ENCODE assay signal across 8 cellular contexts in the genomic region with DNA sequence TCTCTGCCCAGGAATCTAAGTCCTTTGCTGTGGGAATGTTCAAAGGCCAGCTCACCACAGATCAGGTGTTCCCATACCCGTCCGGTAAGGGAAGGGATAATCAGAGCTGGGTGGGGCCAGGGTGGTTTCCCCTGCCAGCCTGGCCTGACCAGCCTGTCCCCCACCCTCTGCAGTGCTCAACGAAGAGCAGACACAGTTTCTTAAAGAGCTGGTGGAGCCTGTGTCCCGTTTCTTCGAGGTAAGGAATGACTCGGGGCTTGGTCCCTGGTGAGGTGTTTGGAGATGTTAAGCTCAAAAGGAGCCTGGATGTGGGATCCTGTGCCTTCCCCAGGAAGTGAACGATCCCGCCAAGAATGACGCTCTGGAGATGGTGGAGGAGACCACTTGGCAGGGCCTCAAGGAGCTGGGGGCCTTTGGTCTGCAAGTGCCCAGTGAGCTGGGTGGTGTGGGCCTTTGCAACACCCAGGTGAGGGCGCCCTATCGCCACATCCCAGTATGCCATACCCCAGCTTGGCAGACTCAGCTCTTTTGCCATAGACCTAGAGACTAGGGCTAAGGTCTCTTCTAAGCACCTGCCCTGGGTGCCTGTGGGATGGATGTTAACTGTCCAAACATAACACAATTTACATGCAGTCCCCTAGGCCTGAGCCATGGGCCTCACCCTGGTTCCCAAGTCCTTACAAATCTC. TPM values are rescaled to one million over a fixed set of nuclear protein-coding genes. Genes with fewer than 3 reads are reported as not detected.
DNase-seq lines count a peak whose midpoint lies in the region; ATAC-seq, FAIRE-seq and TF ChIP-seq lines count a peak whose summit lies in the region.

No MANE protein-coding gene starts in this region.

- peak overlapping the region; percentile 79 for H3K27ac ChIP-seq in CD4-positive, alpha-beta T cell (ENCODE audit: low read depth, low read length)
- H3K27ac ChIP-seq in angular gyrus (ENCODE audit: low read depth, low read length) (peak overlapping the region; percentile 93), iPS DF 6.9 (ENCODE audit: low read length) (no peak overlapping the region), small intestine (ENCODE audit: low read depth in 1 of 2, low read length in 1 of 2) (peak overlapping the region; percentile 99 to 100)

- no CpG with 5 or more reads among the region's 11 CpGs for WGBS in iPS DF 6.9 (ENCODE audit: insufficient coverage, insufficient read length)
- WGBS in small intestine, 3 donors: 4 to 30% (median 22%) methylated on average over 11 of the region's 11 CpGs

- H3K27me3 ChIP-seq in CD4-positive, alpha-beta T cell (ENCODE audit: control insufficient read depth, insufficient read depth, low read length): no peaks in the 10 kb centered on the region
- H3K27me3 ChIP-seq in iPS DF 6.9 (ENCODE audit: control insufficient read depth, insufficient read depth, low read length) (no peaks in the 10 kb centered on the region), small intestine (ENCODE audit: control insufficient read depth in 2 of 2, insufficient read depth in 2 of 2, low read length in 2 of 2) (no peaks in the 10 kb centered on the region)

- H3K4me3 Mint-ChIP-seq in CD4-positive, alpha-beta T cell: peak overlapping the region; percentile 95
- peak overlapping the region; percentile 92 for H3K4me3 Mint-ChIP-seq in HFFc6

- H3K4me1 Mint-ChIP-seq in CD4-positive, alpha-beta T cell (ENCODE audit: low read depth): peaks cover 47% of the 10 kb centered on the region
- peaks cover 66% of the 10 kb centered on the region for H3K4me1 Mint-ChIP-seq in HFFc6 (ENCODE audit: low read depth)

- H3K4me3 ChIP-seq in iPS DF 6.9 (ENCODE audit: low read length) (peak overlapping the region; percentile 71; the same call in 1 of the 2 replicates), small intestine (ENCODE audit: low read depth in 1 of 2, low read length in 2 of 2) (peak overlapping the region in 1 of 2 donors; percentile 91)

- H3K36me3 Mint-ChIP-seq in CD4-positive, alpha-beta T cell (ENCODE audit: low read depth): peaks cover 25% of the 10 kb centered on the region
- H3K36me3 Mint-ChIP-seq in HFFc6 (ENCODE audit: low read depth): peaks cover 25% of the 10 kb centered on the region

- ATAC-seq in CD4-positive, alpha-beta T cell (ENCODE audit: poor library complexity): peak; percentile 62
- no peak for ATAC-seq in HG03139 (IDR thresholded peaks at IDR 0.05; ENCODE audit: unreplicated experiment)

- H3K27me3 Mint-ChIP-seq in CD4-positive, alpha-beta T cell: no peaks in the 10 kb centered on the region
- H3K27me3 Mint-ChIP-seq in HFFc6 (ENCODE audit: insufficient read depth): peaks cover 26% of the 10 kb centered on the region

- H3K9me3 Mint-ChIP-seq in CD4-positive, alpha-beta T cell: no peaks in the 10 kb centered on the region
- H3K9me3 Mint-ChIP-seq in HFFc6: no peaks in the 10 kb centered on the region

- FAIRE-seq in small intestine (lab: Jason Lieb, UNC): no peak

- H3K27ac Mint-ChIP-seq in CD4-positive, alpha-beta T cell: peak overlapping the region; percentile 72
- peak overlapping the region; percentile 92 for H3K27ac Mint-ChIP-seq in HFFc6

- DNase-seq in CD4-positive, alpha-beta T cell: peak in 9 of 10 experiments; percentile 44 to 65 (median 56)
- DNase-seq in HFFc6 (peak; percentile 56), SK-MEL-5 (ENCODE audit: low read depth, low spot score) (peak; percentile 87), iPS DF 6.9 (ENCODE audit: low read depth, low spot score) (no peak), small intestine (peak; percentile 81), COLO829 (ENCODE audit: low spot score) (no peak)

- peaks cover 3% of the 10 kb centered on the region for H3K4me1 ChIP-seq in iPS DF 6.9 (ENCODE audit: control insufficient read depth, insufficient read depth, low read length)
- H3K4me1 ChIP-seq in small intestine (ENCODE audit: control insufficient read depth in 2 of 2, insufficient read depth in 1 of 2, low read depth in 1 of 2, low read length in 1 of 2): peaks cover 0 to 8% of the 10 kb centered on the region in 2 donors

- POLR2A ChIA-PET in CD4-positive, alpha-beta T cell (lab: Charles Lee): interaction anchor here (0.6 to 13.1 kb wide), 7 partner anchors 17 to 258 kb away, joined by 3 to 234 read pairs (median 6); partner anchors contain the start of genes CTDNEP1, DVL2, ELP5 and GABARAP

- H3K36me3 ChIP-seq in iPS DF 6.9 (ENCODE audit: control insufficient read depth, insufficient read depth, low read length) (peaks cover 29% of the 10 kb centered on the region), small intestine (ENCODE audit: control insufficient read depth in 2 of 2, insufficient read depth in 2 of 2, low read length in 2 of 2) (peaks cover 15 to 20% of the 10 kb centered on the region in 2 donors)

- H3K9me3 ChIP-seq in CD4-positive, alpha-beta T cell (ENCODE audit: control insufficient read depth, low read length): no peaks in the 10 kb centered on the region
- H3K9me3 ChIP-seq in iPS DF 6.9 (ENCODE audit: control insufficient read depth, insufficient read depth, low read length) (no peaks in the 10 kb centered on the region), small intestine (ENCODE audit: control insufficient read depth, low read depth) (no peaks in the 10 kb centered on the region)

- CTCF ChIA-PET in CD4-positive, alpha-beta T cell (lab: Charles Lee): interaction anchor here (0.6 to 3.4 kb wide), 22 partner anchors 11 to 175 kb away, joined by 3 to 31 read pairs (median 4); partner anchors contain the start of genes ACAP1, CTDNEP1, DVL2 and ELP5

- intact Hi-C loops in CD4-positive, alpha-beta T cell (cut with DNase I, micrococcal nuclease): loop anchor here (1.0 to 5.0 kb wide), 3 partner anchors 17 to 87 kb away; partner anchors contain the start of gene EIF5A (in 1 of the 2)

- in situ Hi-C loops in SK-MEL-5 (cut with HindIII; ENCODE audit: low pct_unique_long_range_greater_than_20kb, low sequenced_read_pairs): no loop called here

- peak; percentile 45 for TF ChIP-seq CTCF in CD4-positive, alpha-beta T cell (IDR thresholded peaks at IDR 0.05)
- peak; percentile 76 for TF ChIP-seq CTCF in HFFc6 (IDR thresholded peaks at IDR 0.05)

RNA-seq across cellular contexts. Expression of gene ACADVL, which starts 1.0 kb away (rescaled TPM):
- 100 to 1,000 TPM; 237 to 257 TPM for total RNA-seq in CD4-positive, alpha-beta T cell
- total RNA-seq in HFFc6 (2021; fragmentation: NEBNext Ultra II Directional; extraction: Animal tissue kit (Norgen Biotek cat#: 25700)): 100 to 1,000 TPM; 378 to 463 (median 405) TPM
- total RNA-seq in SK-MEL-5 (2014; rRNA removed; shearing (Covaris generic)): 123 and 148 TPM in 2 replicates
- polyA plus RNA-seq in SK-MEL-5 (2015; cell fraction: cytosol; rRNA removed): 149 and 184 TPM in 2 replicates
- 1,839 and 2,323 TPM in 2 replicates for polyA plus RNA-seq in SK-MEL-5 (2015; cell fraction: nucleus; rRNA removed)
- polyA plus RNA-seq in small intestine: 1,000 to 10,000 TPM in 2 of 3 donors, 100 to 1,000 TPM in 1; 474 to 2,630 (median 2,415) TPM

RNA-seq across cellular contexts. Expression of gene DLG4, which starts 1.1 kb away (rescaled TPM):
- total RNA-seq in CD4-positive, alpha-beta T cell: 10 to 100 TPM; 10.2 to 11.0 TPM
- 10 to 100 TPM; 27.8 to 34.3 (median 28.1) TPM for total RNA-seq in HFFc6 (2021; fragmentation: NEBNext Ultra II Directional; extraction: Animal tissue kit (Norgen Biotek cat#: 25700))
- total RNA-seq in SK-MEL-5 (2014; rRNA removed; shearing (Covaris generic)): 3.7 and 3.9 TPM in 2 replicates
- 5.0 and 9.0 TPM in 2 replicates for polyA plus RNA-seq in SK-MEL-5 (2015; cell fraction: cytosol; rRNA removed)
- 20.1 and 25.9 TPM in 2 replicates for polyA plus RNA-seq in SK-MEL-5 (2015; cell fraction: nucleus; rRNA removed)
- polyA plus RNA-seq in small intestine: 1 to 10 TPM in 2 of 3 donors, under 1 TPM in 1; 0.67 to 9.2 (median 1.1) TPM

RNA-seq across cellular contexts. Expression of gene DVL2, which starts 13.6 kb away (rescaled TPM):
- total RNA-seq in CD4-positive, alpha-beta T cell: 10 to 100 TPM; 40.9 to 41.3 TPM
- 10 to 100 TPM; 24.9 to 29.1 (median 27.0) TPM for total RNA-seq in HFFc6 (2021; fragmentation: NEBNext Ultra II Directional; extraction: Animal tissue kit (Norgen Biotek cat#: 25700))
- 86.9 and 91.5 TPM in 2 replicates for total RNA-seq in SK-MEL-5 (2014; rRNA removed; shearing (Covaris generic))
- polyA plus RNA-seq in SK-MEL-5 (2015; cell fraction: cytosol; rRNA removed): 57.4 and 71.1 TPM in 2 replicates
- polyA plus RNA-seq in SK-MEL-5 (2015; cell fraction: nucleus; rRNA removed): 141 and 181 TPM in 2 replicates
- polyA plus RNA-seq in small intestine: 10 to 100 TPM in 2 of 3 donors, 1 to 10 TPM in 1; 8.1 to 20.7 (median 11.3) TPM

RNA-seq across cellular contexts. Expression of gene PHF23, which starts 18.5 kb away (rescaled TPM):
- 1 to 10 TPM; 4.5 to 5.1 TPM for total RNA-seq in CD4-positive, alpha-beta T cell
- total RNA-seq in HFFc6 (2021; fragmentation: NEBNext Ultra II Directional; extraction: Animal tissue kit (Norgen Biotek cat#: 25700)): 10 to 100 TPM; 57.0 to 75.0 (median 68.2) TPM
- 69.0 and 81.3 TPM in 2 replicates for total RNA-seq in SK-MEL-5 (2014; rRNA removed; shearing (Covaris generic))
- polyA plus RNA-seq in SK-MEL-5 (2015; cell fraction: cytosol; rRNA removed): 73.5 and 76.9 TPM in 2 replicates
- polyA plus RNA-seq in SK-MEL-5 (2015; cell fraction: nucleus; rRNA removed): 31.9 and 70.5 TPM in 2 replicates
- 10 to 100 TPM; 26.4 to 40.3 (median 31.8) TPM for polyA plus RNA-seq in small intestine

RNA-seq across cellular contexts. Expression of gene GABARAP, which starts 21.5 kb away (rescaled TPM):
- 100 to 1,000 TPM; 182 to 195 TPM for total RNA-seq in CD4-positive, alpha-beta T cell
- total RNA-seq in HFFc6 (2021; fragmentation: NEBNext Ultra II Directional; extraction: Animal tissue kit (Norgen Biotek cat#: 25700)): 100 to 1,000 TPM; 399 to 470 (median 426) TPM
- total RNA-seq in SK-MEL-5 (2014; rRNA removed; shearing (Covaris generic)): 237 and 305 TPM in 2 replicates
- polyA plus RNA-seq in SK-MEL-5 (2015; cell fraction: cytosol; rRNA removed): 760 and 1,106 TPM in 2 replicates
- polyA plus RNA-seq in SK-MEL-5 (2015; cell fraction: nucleus; rRNA removed): 108 and 115 TPM in 2 replicates
- polyA plus RNA-seq in small intestine: 1,000 to 10,000 TPM in 1 of 3 donors, 100 to 1,000 TPM in 2; 541 to 1,100 (median 827) TPM

Comparison
In these comparisons a context has a peak if more than half of its experiments do, and no peak if none do; other contexts are left out.
1. DNase-seq: peak in CD4-positive, alpha-beta T cell (9 of 10), HFFc6 (single experiment), SK-MEL-5 (single experiment) and small intestine (single experiment); none in iPS DF 6.9 (single experiment) and COLO829 (single experiment).